In genomic region chr17:30093463-30094147, GRCh38 we compare ENCODE assay signal across 9 cellular contexts. TPM values are rescaled to one million over a fixed set of nuclear protein-coding genes. Genes with fewer than 3 reads are reported as not detected.
DNase-seq lines count a peak whose midpoint lies in the region; ATAC-seq and TF ChIP-seq lines count a peak whose summit lies in the region.
"Had no signal": no experiment of that assay in that cellular context is flagged by ENCODE, and none has a peak within 500 bp of the region (broad histone marks: within the 10 kb centered on the region; RNA-seq: fewer than 3 reads in every experiment).

No MANE protein-coding gene starts in this region.

- H3K4me3 ChIP-seq in brain microvascular endothelial cell (ENCODE audit: low read depth, low read length): no peak overlapping the region

- H3K27ac Mint-ChIP-seq in T-helper 17 cell: no peak overlapping the region

- in situ Hi-C loops in brain microvascular endothelial cell (cut with HindIII; ENCODE audit: low pct_ligation_motif_present, low sequenced_read_pairs): no loop called here

- DNase-seq in SIG-M5 treated with dmso at 0.1 percent for 504 hours (lab: John Stamatoyannopoulos, UW; ENCODE audit: unreplicated experiment): peak; percentile 69
- DNase-seq in SIG-M5 (lab: John Stamatoyannopoulos, UW): no peak
- DNase-seq in NCI-H1092 (lab: John Stamatoyannopoulos, UW): peak; percentile 37
- DNase-seq in T-helper 17 cell: peak in 1 of 3 donors; percentile 29
- peak; percentile 55 for DNase-seq in brain microvascular endothelial cell
- peak; percentile 93 for DNase-seq in iPS-NIHi11 (ENCODE audit: low spot score)
- peak; percentile 47 for DNase-seq in stimulated activated CD4-positive, alpha-beta T cell treated with anti-CD3 and anti-CD28 coated beads, Interleukin-15, amount 100 ng/mL, for 24 hours

- H3K27me3 Mint-ChIP-seq in T-helper 17 cell: peaks cover 53% of the 10 kb centered on the region

- H3K27me3 ChIP-seq in brain microvascular endothelial cell (replicated peaks): no peaks in the 10 kb centered on the region

- peak; percentile 73 for TF ChIP-seq CTCF in brain microvascular endothelial cell (IDR thresholded peaks at IDR 0.05; ENCODE audit: low read depth, low read length, missing control alignments)

- peaks cover 2% of the 10 kb centered on the region for H3K36me3 Mint-ChIP-seq in T-helper 17 cell (ENCODE audit: low read depth)

- ATAC-seq in T-helper 17 cell: peak; percentile 72
- no peak for ATAC-seq in HG03342 (IDR thresholded peaks at IDR 0.05; ENCODE audit: unreplicated experiment)

- no peaks in the 10 kb centered on the region for H3K9me3 ChIP-seq in T-helper 17 cell (ENCODE audit: control insufficient read depth, low read length, poor library complexity, severe bottlenecking)

- no peaks in the 10 kb centered on the region for H3K36me3 ChIP-seq in brain microvascular endothelial cell (replicated peaks)

- no peak overlapping the region for H3K27ac ChIP-seq in brain microvascular endothelial cell
- H3K27ac ChIP-seq: epithelial cell of prostate had no signal

- H3K4me3 Mint-ChIP-seq in T-helper 17 cell: no peak overlapping the region

- H3K4me1 Mint-ChIP-seq in T-helper 17 cell: peaks cover 7% of the 10 kb centered on the region

RNA-seq across cellular contexts. Expression of gene NSRP1, which starts 23.0 kb away (rescaled TPM):
- 10 to 100 TPM; 28.8 to 31.7 TPM for total RNA-seq in T-helper 17 cell
